ENCODE assay signal across 7 cellular contexts in genomic region chr6:158220786-158221442, GRCh38.
DNase-seq lines count a peak whose midpoint lies in the region; ATAC-seq and TF ChIP-seq lines count a peak whose summit lies in the region.

No MANE protein-coding gene starts in this region.

- H3K4me3 ChIP-seq in WI38 (ENCODE audit: low read depth, low read length), result no peak overlapping the region

- in situ Hi-C loops in GM13976 (cut with MboI; ENCODE audit: low sequenced_read_pairs, unreplicated experiment) (loop anchor here (10.0 to 25.0 kb wide), 3 partner anchors 384 to 891 kb away; no protein-coding TSS in a partner anchor), T47D (cut with HindIII; ENCODE audit: low pct_unique_long_range_greater_than_20kb, low sequenced_read_pairs) (no loop called here)

- DNase-seq in GM13976 (ENCODE audit: low spot score) (peak; percentile 85), NCI-H2196 (lab: John Stamatoyannopoulos, UW; ENCODE audit: unreplicated experiment) (peak; percentile 64), T47D (ENCODE audit: low read depth in 1 of 2, low spot score in 1 of 2) (peak; percentile 21 to 81), inferior parietal cortex (ENCODE audit: extremely low spot score) (peak; percentile 85)
- DNase-seq in stimulated activated CD4-positive, alpha-beta T cell treated with anti-CD3 and anti-CD28 coated beads, Interleukin-15, amount 100 ng/mL, for 48 hours (ENCODE audit: low read depth in 2 of 2), result peak; percentile 60 to 61

- TF ChIP-seq CTCF in GM13976 (IDR thresholded peaks at IDR 0.05; ENCODE audit: borderline replicate concordance, control extremely low read depth, extremely low read depth, insufficient read depth, missing control alignments) (peak; percentile 95), WI38 (IDR thresholded peaks at IDR 0.05; ENCODE audit: low read depth, low read length) (peak; percentile 87)

- ATAC-seq in HG02981 (IDR thresholded peaks at IDR 0.05; ENCODE audit: unreplicated experiment), result peak; percentile 75
